Comparison of ENCODE assay signal across 24 cellular contexts in the genomic region with DNA sequence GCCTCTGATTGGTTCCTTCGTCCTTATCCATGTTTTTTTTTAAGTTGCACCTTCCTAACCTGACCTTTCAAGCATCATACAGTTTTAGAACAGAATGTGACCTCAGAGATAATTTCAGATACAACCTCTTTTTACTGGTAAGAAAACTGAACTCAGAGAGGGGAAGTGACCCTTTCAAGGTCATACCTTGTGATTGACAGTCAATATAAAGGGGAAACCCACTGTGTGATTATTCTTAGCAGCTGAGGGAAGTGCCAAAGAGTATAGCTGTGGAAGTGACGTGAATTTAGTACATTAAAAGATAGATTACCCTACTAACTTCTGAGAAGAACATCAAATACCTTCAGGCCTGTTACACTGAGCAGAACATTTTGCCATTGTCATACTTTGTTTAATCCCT.
DNase-seq lines count a peak whose midpoint lies in the region; ATAC-seq, FAIRE-seq and TF ChIP-seq lines count a peak whose summit lies in the region.
"Had no signal": no experiment of that assay in that cellular context is flagged by ENCODE, and none has a peak within 500 bp of the region (broad histone marks: within the 10 kb centered on the region; RNA-seq: fewer than 3 reads in every experiment).

No MANE protein-coding gene starts in this region.

- in situ Hi-C loops in GM12878 (cut with MboI) (no loop called here), KBM-7 (cut with MboI; ENCODE audit: low pct_unique_long_range_greater_than_20kb, low sequenced_read_pairs) (no loop called here)

- FAIRE-seq in GM12878 (lab: Jason Lieb, UNC) = no peak
- FAIRE-seq: GM12892, GM18507, HepG2, K562 had no signal

- H3K9me3 ChIP-seq in GM12878 (replicated peaks; ENCODE audit: control insufficient read depth, insufficient read depth, low read length) (no peaks in the 10 kb centered on the region), Karpas-422 (ENCODE audit: low read length) (no peaks in the 10 kb centered on the region; the same call in 1 of the 2 replicates)

- RAD21 ChIA-PET in GM12878 (lab: Charles Lee; ENCODE audit: unreplicated experiment) = no interaction called here

- DNase-seq in GM12878 (ENCODE audit: low read depth, low spot score) (peak; percentile 3), Karpas-422 (no peak), islet precursor cell (no peak), KBM-7 (no peak)
- DNase-seq: CD4-positive, CD25-positive, alpha-beta regulatory T cell; DMS79; GM23248; H9; HFFc6; NCI-H1417 treated with DMSO at 0.1 percent for 48 hours; NCI-H187; NCI-H446; NCI-H526; PC-9; RPMI8226; SHP77 had no signal

- H3K36me3 ChIP-seq in GM12878 (ENCODE audit: control insufficient read depth in 2 of 2, insufficient read depth in 2 of 2, low read length in 1 of 2) (no peaks in the 10 kb centered on the region), Karpas-422 (ENCODE audit: insufficient read depth, low read length) (no peaks in the 10 kb centered on the region)

- no peak for TF ChIP-seq EP300 in GM12878 (IDR thresholded peaks at IDR 0.05; ENCODE audit: borderline replicate concordance in 1 of 2, control insufficient read depth in 1 of 2, low read depth in 2 of 2, low read length in 2 of 2)

- no peak overlapping the region for H3K4me2 ChIP-seq in GM12878 (ENCODE audit: control insufficient read depth, insufficient read depth)
- H3K4me2 ChIP-seq in Karpas-422 (ENCODE audit: low read depth, low read length, poor library complexity, severe bottlenecking) = no peak overlapping the region
- H3K4me2 ChIP-seq: PC-9 had no signal

- no peak overlapping the region for H3K4me3 ChIP-seq in GM12878
- H3K4me3 ChIP-seq in Karpas-422 (ENCODE audit: low read length) = no peak overlapping the region
- H3K4me3 ChIP-seq: GM23248, K562, PC-9 had no signal

- ATAC-seq in GM18867 (IDR thresholded peaks at IDR 0.05; ENCODE audit: unreplicated experiment) (peak; percentile 83), HG02885 (IDR thresholded peaks at IDR 0.05; ENCODE audit: poor library complexity, unreplicated experiment) (peak; percentile 76), HG03565 (IDR thresholded peaks at IDR 0.05; ENCODE audit: unreplicated experiment) (peak; percentile 48), GM12878 (peak; percentile 76)
- ATAC-seq: HepG2, K562 had no signal

- H3K9ac ChIP-seq in GM12878 (ENCODE audit: control insufficient read depth, insufficient read depth, low read length) = no peak overlapping the region
- H3K9ac ChIP-seq in Karpas-422 (ENCODE audit: low read length) = no peak overlapping the region
- H3K9ac ChIP-seq: GM23248 had no signal

- TF ChIP-seq RAD21 in GM12878 (IDR thresholded peaks at IDR 0.05; ENCODE audit: insufficient read depth, low read depth, low read length) = no peak

- H3K79me2 ChIP-seq in GM12878 (ENCODE audit: control insufficient read depth, insufficient read depth, low read length) = no peaks in the 10 kb centered on the region
- no peaks in the 10 kb centered on the region for H3K79me2 ChIP-seq in Karpas-422 (ENCODE audit: low read length)

- SMC1A ChIA-PET in GM12878 (lab: Charles Lee; ENCODE audit: uncharacterized antibody, unreplicated experiment) = no interaction called here

- H3K27ac ChIP-seq in GM12878 (ENCODE audit: control insufficient read depth, insufficient read depth) = no peak overlapping the region
- H3K27ac ChIP-seq in Karpas-422 (ENCODE audit: low read length) = no peak overlapping the region
- H3K27ac ChIP-seq: GM23248, HL-60, PC-9 had no signal

- H3K4me1 ChIP-seq in GM12878 (ENCODE audit: control insufficient read depth, insufficient read depth, low read length) (no peaks in the 10 kb centered on the region), Karpas-422 (ENCODE audit: low read length) (no peaks in the 10 kb centered on the region)

- WGBS in GM12878 (ENCODE audit: insufficient coverage, insufficient replicate concordance, low lambda C conversion rate, missing lambda C conversion rate) = 0% methylated on average over 2 of the region's 2 CpGs

- TF ChIP-seq POLR2A in GM12878 (IDR thresholded peaks at IDR 0.05; ENCODE audit: low read depth, low read length) = no peak

- TF ChIP-seq CTCF in GM12878 (IDR thresholded peaks at IDR 0.05 in 2 of 3, conservative IDR thresholded peaks at IDR 0.05 in 1 of 3; ENCODE audit: control insufficient read depth in 2 of 3, extremely low read depth in 1 of 3, insufficient read depth in 1 of 3, low read depth in 3 of 3, low read length in 3 of 3) = no peak

- H2AFZ ChIP-seq in GM12878 (ENCODE audit: control insufficient read depth, low read depth, low read length) = no peak overlapping the region
- H2AFZ ChIP-seq in Karpas-422 (ENCODE audit: low read length) = no peak overlapping the region
- H2AFZ ChIP-seq: GM23248, PC-9 had no signal

- H3K27me3 ChIP-seq in GM12878 (replicated peaks in 1 of 2; ENCODE audit: control insufficient read depth in 2 of 2, insufficient read depth in 2 of 2, low read length in 1 of 2) = no peaks in the 10 kb centered on the region
- H3K27me3 ChIP-seq in Karpas-422 (ENCODE audit: low read length) = no peaks in the 10 kb centered on the region

- intact Hi-C loops in GM12878 (cut with micrococcal nuclease; ENCODE audit: unreplicated experiment) = no loop called here

- H3K9me2 ChIP-seq in Karpas-422 (replicated peaks; ENCODE audit: insufficient read depth, low read length) = no peaks in the 10 kb centered on the region

- BruUV-seq in GM12878 (replicated peaks; lab: Mats Ljungman, UMichigan) = no TSS peak

- POLR2A ChIA-PET in GM12878 (lab: Charles Lee) = no interaction called here

- H4K20me1 ChIP-seq in GM12878 (ENCODE audit: control insufficient read depth, insufficient read depth) (no peaks in the 10 kb centered on the region), Karpas-422 (ENCODE audit: insufficient read depth, low read depth, low read length) (no peaks in the 10 kb centered on the region)

- CTCF ChIA-PET in GM12878 (lab: Yijun Ruan, JAX) = no interaction called here

TF ChIP-seq in GM12878, 131 proteins besides CTCF, POLR2A, EP300 and RAD21:
- peak; percentile 88 for TF ChIP-seq ESRRA (IDR thresholded peaks at IDR 0.05; ENCODE audit: low read length)
- TF ChIP-seq, protein P1, sequence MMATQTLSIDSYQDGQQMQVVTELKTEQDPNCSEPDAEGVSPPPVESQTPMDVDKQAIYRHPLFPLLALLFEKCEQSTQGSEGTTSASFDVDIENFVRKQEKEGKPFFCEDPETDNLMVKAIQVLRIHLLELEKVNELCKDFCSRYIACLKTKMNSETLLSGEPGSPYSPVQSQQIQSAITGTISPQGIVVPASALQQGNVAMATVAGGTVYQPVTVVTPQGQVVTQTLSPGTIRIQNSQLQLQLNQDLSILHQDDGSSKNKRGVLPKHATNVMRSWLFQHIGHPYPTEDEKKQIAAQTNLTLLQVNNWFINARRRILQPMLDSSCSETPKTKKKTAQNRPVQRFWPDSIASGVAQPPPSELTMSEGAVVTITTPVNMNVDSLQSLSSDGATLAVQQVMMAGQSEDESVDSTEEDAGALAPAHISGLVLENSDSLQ (IDR thresholded peaks at IDR 0.05) = peak; percentile 94
- TF ChIP-seq, protein P2, sequence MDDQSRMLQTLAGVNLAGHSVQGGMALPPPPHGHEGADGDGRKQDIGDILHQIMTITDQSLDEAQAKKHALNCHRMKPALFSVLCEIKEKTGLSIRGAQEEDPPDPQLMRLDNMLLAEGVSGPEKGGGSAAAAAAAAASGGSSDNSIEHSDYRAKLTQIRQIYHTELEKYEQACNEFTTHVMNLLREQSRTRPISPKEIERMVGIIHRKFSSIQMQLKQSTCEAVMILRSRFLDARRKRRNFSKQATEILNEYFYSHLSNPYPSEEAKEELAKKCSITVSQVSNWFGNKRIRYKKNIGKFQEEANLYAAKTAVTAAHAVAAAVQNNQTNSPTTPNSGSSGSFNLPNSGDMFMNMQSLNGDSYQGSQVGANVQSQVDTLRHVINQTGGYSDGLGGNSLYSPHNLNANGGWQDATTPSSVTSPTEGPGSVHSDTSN (IDR thresholded peaks at IDR 0.05; ENCODE audit: insufficient replicate concordance, low read depth, low read length) = peak; percentile 32
- TF ChIP-seq, protein P3, sequence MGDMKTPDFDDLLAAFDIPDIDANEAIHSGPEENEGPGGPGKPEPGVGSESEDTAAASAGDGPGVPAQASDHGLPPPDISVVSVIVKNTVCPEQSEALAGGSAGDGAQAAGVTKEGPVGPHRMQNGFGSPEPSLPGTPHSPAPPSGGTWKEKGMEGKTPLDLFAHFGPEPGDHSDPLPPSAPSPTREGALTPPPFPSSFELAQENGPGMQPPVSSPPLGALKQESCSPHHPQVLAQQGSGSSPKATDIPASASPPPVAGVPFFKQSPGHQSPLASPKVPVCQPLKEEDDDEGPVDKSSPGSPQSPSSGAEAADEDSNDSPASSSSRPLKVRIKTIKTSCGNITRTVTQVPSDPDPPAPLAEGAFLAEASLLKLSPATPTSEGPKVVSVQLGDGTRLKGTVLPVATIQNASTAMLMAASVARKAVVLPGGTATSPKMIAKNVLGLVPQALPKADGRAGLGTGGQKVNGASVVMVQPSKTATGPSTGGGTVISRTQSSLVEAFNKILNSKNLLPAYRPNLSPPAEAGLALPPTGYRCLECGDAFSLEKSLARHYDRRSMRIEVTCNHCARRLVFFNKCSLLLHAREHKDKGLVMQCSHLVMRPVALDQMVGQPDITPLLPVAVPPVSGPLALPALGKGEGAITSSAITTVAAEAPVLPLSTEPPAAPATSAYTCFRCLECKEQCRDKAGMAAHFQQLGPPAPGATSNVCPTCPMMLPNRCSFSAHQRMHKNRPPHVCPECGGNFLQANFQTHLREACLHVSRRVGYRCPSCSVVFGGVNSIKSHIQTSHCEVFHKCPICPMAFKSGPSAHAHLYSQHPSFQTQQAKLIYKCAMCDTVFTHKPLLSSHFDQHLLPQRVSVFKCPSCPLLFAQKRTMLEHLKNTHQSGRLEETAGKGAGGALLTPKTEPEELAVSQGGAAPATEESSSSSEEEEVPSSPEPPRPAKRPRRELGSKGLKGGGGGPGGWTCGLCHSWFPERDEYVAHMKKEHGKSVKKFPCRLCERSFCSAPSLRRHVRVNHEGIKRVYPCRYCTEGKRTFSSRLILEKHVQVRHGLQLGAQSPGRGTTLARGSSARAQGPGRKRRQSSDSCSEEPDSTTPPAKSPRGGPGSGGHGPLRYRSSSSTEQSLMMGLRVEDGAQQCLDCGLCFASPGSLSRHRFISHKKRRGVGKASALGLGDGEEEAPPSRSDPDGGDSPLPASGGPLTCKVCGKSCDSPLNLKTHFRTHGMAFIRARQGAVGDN (IDR thresholded peaks at IDR 0.05) = no peak
- 0 out of 2 replicates have a peak, but pooled peaks have one; percentile 28 for TF ChIP-seq NR2F1 (conservative IDR thresholded peaks at IDR 0.05)
- no peak for TF ChIP-seq HDAC2 (IDR thresholded peaks at IDR 0.05)
- TF ChIP-seq TARDBP (IDR thresholded peaks at IDR 0.05; ENCODE audit: borderline replicate concordance) = no peak
- TF ChIP-seq SPI1 (IDR thresholded peaks at IDR 0.05; ENCODE audit: borderline replicate concordance, insufficient read depth, low read depth, low read length) = peak; percentile 37; the same call in 1 of the 2 replicates
- TF ChIP-seq CBFB (IDR thresholded peaks at IDR 0.05; ENCODE audit: low read depth) = no peak
- TF ChIP-seq HDGF (IDR thresholded peaks at IDR 0.05) = no peak
- no peak for TF ChIP-seq RBBP5 (conservative IDR thresholded peaks at IDR 0.05)
TF ChIP-seq in GM12878: peak in this region for 5.
